Comparison of ENCODE assay signal across 8 cellular contexts in the genomic region with DNA sequence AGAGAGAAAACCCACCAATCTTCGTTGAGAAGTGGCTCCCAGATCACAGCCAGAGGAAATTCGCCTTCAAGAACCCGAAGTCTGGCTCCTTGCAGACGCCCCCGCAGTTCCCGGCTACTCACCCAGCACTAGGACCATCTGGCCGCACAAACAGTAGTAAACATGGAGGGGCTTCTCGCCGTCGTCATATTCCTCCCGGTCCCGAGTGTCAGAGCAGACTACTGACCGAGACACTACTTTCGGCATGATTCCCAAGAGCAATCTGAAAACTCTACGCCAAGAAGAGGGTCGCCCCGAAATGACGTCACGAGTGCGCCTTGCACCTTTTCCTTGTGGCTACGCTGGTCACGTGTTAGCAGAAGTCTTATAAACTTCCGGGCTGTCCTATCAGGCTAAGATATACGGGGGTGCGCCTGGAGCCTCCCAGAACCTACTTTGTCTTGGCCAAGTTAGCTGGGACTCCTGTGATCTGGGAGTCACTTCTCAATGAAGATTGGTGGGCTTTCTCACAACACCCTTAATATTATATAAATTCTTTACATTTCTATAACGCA. TPM values are rescaled to one million over a fixed set of nuclear protein-coding genes. Genes with fewer than 3 reads are reported as not detected.
DNase-seq lines count a peak whose midpoint lies in the region; ATAC-seq and TF ChIP-seq lines count a peak whose summit lies in the region.

A gene (minus strand): TSS at position 300 of the 554 bp plus-strand sequence. CDS start 54 bp downstream, at position 246.

- no peaks in the 10 kb centered on the region for H3K27me3 ChIP-seq in prostate gland (replicated peaks; ENCODE audit: insufficient read depth)

- no peak for TF ChIP-seq POLR2A in prostate gland (IDR thresholded peaks at IDR 0.05)

- 1% methylated on average over 16 of the region's 26 CpGs for WGBS in prostate gland

- no peaks in the 10 kb centered on the region for H3K36me3 Mint-ChIP-seq in T-helper 17 cell (ENCODE audit: low read depth)

- in situ Hi-C loops in GM13976 (cut with MboI; ENCODE audit: low sequenced_read_pairs, unreplicated experiment) = no loop called here

- ATAC-seq in HG02885 (IDR thresholded peaks at IDR 0.05; ENCODE audit: poor library complexity, unreplicated experiment) (peak; percentile 93), T-helper 17 cell (peak; percentile 98), left ventricle myocardium superior (peak; percentile 98)

- H3K4me3 ChIP-seq in prostate gland = peak within 1 kb of the TSS; percentile 42

- H3K36me3 ChIP-seq in prostate gland = no peaks in the 10 kb centered on the region

- H3K9me3 ChIP-seq in T-helper 17 cell (ENCODE audit: control insufficient read depth, low read length, poor library complexity, severe bottlenecking) (no peaks in the 10 kb centered on the region), prostate gland (no peaks in the 10 kb centered on the region)

- no peaks in the 10 kb centered on the region for H3K27me3 Mint-ChIP-seq in T-helper 17 cell

- DNase-seq in GM13976 (ENCODE audit: low spot score) (peak; percentile 85), NCI-H187 (lab: John Stamatoyannopoulos, UW) (peak; percentile 84 to 86), T-helper 17 cell (peak; percentile 55 to 73 (median 63)), amniotic stem cell (lab: John Stamatoyannopoulos, UW) (peak; percentile 90), left ventricle myocardium superior (peak; percentile 92), prostate gland (ENCODE audit: low spot score) (peak; percentile 79), ureter (ENCODE audit: low spot score) (peak; percentile 89)

- H3K4me3 Mint-ChIP-seq in T-helper 17 cell = peak within 1 kb of the TSS; percentile 90

- no peaks in the 10 kb centered on the region for H3K4me1 ChIP-seq in prostate gland (replicated peaks)

- H3K27ac Mint-ChIP-seq in T-helper 17 cell = peak within 1 kb of the TSS; percentile 82

- H3K4me1 Mint-ChIP-seq in T-helper 17 cell = peaks cover 7% of the 10 kb centered on the region

- peak within 1 kb of the TSS; percentile 63 to 64 for H3K27ac ChIP-seq in prostate gland

- intact Hi-C loops in left ventricle myocardium superior (cut with micrococcal nuclease) = no loop called here
- intact Hi-C loops in prostate gland (cut with DNase I) = loop anchor here (1.0 kb wide), 1 partner anchor 9 kb away; a partner anchor contains a TSS

- no peak for TF ChIP-seq CTCF in GM13976 (IDR thresholded peaks at IDR 0.05; ENCODE audit: borderline replicate concordance, control extremely low read depth, extremely low read depth, insufficient read depth, missing control alignments)
- no peak for TF ChIP-seq CTCF in prostate gland (IDR thresholded peaks at IDR 0.05)

RNA-seq across cellular contexts. Expression of the gene that starts here (rescaled TPM):
- total RNA-seq in T-helper 17 cell (10 to 100 TPM; 21.3 to 23.8 TPM), left ventricle myocardium superior (16.0 TPM), prostate gland (10 to 100 TPM; 31.9 to 33.4 TPM), ureter (27.9 TPM)

Comparison
In these comparisons a context has a peak if more than half of its experiments do, and no peak if none do; other contexts are left out.
1. Peak in every context shown above with its lines: DNase-seq, ATAC-seq, H3K4me3 ChIP-seq and H3K27ac ChIP-seq.